ENCODE assay signal across 2 cellular contexts in the genomic region with DNA sequence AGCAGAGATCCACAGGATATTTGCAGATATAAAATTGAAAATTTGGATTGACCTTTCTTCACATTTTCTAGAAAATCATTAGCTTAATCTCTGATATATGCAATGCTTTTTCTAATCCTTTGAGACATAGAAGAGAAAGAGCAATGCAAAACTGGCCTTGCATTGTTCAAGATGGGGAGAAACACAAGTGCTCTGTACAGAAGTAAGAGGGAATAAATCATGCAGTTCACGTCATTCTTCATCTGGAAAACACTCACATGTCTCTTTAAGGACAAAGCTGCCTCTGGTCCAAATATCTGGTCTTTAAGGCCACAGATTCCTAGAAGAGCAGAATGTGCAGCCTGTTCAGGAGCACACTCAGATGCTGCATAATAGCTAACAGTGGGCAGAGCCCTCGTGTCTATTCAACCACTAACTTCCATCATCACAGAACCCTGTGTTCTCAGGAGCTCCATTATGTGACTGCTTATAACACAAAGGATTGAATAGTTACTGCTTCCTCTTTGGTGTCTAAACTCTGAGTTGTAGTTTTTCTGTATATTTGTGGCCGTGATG.
TF ChIP-seq lines count a peak whose summit lies in the region.

No MANE protein-coding gene starts in this region.

TF ChIP-seq in GM23338, 12 proteins besides CTCF, POLR2A, EP300 and RAD21 (continued from another document):
- TF ChIP-seq, protein P1, sequence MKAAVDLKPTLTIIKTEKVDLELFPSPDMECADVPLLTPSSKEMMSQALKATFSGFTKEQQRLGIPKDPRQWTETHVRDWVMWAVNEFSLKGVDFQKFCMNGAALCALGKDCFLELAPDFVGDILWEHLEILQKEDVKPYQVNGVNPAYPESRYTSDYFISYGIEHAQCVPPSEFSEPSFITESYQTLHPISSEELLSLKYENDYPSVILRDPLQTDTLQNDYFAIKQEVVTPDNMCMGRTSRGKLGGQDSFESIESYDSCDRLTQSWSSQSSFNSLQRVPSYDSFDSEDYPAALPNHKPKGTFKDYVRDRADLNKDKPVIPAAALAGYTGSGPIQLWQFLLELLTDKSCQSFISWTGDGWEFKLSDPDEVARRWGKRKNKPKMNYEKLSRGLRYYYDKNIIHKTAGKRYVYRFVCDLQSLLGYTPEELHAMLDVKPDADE (IDR thresholded peaks at IDR 0.05), result no peak
- TF ChIP-seq ZNF114 (CRISPR knock-in tag; IDR thresholded peaks at IDR 0.05), result no peak
- no peak for TF ChIP-seq JUNB (IDR thresholded peaks at IDR 0.05; ENCODE audit: unreplicated experiment)
- no peak for TF ChIP-seq EZH2 (IDR thresholded peaks at IDR 0.05; ENCODE audit: low read depth, unreplicated experiment)
- no peak for TF ChIP-seq EZH2phosphoT487 (IDR thresholded peaks at IDR 0.05; ENCODE audit: unreplicated experiment)
- TF ChIP-seq, protein P2, sequence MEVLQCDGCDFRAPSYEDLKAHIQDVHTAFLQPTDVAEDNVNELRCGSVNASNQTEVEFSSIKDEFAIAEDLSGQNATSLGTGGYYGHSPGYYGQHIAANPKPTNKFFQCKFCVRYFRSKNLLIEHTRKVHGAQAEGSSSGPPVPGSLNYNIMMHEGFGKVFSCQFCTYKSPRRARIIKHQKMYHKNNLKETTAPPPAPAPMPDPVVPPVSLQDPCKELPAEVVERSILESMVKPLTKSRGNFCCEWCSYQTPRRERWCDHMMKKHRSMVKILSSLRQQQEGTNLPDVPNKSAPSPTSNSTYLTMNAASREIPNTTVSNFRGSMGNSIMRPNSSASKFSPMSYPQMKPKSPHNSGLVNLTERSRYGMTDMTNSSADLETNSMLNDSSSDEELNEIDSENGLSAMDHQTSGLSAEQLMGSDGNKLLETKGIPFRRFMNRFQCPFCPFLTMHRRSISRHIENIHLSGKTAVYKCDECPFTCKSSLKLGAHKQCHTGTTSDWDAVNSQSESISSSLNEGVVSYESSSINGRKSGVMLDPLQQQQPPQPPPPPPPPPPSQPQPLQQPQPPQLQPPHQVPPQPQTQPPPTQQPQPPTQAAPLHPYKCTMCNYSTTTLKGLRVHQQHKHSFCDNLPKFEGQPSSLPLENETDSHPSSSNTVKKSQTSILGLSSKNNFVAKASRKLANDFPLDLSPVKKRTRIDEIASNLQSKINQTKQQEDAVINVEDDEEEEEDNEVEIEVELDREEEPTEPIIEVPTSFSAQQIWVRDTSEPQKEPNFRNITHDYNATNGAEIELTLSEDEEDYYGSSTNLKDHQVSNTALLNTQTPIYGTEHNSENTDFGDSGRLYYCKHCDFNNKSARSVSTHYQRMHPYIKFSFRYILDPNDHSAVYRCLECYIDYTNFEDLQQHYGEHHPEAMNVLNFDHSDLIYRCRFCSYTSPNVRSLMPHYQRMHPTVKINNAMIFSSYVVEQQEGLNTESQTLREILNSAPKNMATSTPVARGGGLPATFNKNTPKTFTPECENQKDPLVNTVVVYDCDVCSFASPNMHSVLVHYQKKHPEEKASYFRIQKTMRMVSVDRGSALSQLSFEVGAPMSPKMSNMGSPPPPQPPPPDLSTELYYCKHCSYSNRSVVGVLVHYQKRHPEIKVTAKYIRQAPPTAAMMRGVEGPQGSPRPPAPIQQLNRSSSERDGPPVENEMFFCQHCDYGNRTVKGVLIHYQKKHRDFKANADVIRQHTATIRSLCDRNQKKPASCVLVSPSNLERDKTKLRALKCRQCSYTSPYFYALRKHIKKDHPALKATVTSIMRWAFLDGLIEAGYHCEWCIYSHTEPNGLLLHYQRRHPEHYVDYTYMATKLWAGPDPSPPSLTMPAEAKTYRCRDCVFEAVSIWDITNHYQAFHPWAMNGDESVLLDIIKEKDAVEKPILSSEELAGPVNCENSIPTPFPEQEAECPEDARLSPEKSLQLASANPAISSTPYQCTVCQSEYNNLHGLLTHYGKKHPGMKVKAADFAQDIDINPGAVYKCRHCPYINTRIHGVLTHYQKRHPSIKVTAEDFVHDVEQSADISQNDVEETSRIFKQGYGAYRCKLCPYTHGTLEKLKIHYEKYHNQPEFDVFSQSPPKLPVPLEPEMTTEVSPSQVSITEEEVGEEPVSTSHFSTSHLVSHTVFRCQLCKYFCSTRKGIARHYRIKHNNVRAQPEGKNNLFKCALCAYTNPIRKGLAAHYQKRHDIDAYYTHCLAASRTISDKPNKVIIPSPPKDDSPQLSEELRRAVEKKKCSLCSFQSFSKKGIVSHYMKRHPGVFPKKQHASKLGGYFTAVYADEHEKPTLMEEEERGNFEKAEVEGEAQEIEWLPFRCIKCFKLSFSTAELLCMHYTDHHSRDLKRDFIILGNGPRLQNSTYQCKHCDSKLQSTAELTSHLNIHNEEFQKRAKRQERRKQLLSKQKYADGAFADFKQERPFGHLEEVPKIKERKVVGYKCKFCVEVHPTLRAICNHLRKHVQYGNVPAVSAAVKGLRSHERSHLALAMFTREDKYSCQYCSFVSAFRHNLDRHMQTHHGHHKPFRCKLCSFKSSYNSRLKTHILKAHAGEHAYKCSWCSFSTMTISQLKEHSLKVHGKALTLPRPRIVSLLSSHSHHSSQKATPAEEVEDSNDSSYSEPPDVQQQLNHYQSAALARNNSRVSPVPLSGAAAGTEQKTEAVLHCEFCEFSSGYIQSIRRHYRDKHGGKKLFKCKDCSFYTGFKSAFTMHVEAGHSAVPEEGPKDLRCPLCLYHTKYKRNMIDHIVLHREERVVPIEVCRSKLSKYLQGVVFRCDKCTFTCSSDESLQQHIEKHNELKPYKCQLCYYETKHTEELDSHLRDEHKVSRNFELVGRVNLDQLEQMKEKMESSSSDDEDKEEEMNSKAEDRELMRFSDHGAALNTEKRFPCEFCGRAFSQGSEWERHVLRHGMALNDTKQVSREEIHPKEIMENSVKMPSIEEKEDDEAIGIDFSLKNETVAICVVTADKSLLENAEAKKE (CRISPR knock-in tag; IDR thresholded peaks at IDR 0.05), result no peak
- TF ChIP-seq POLR2AphosphoS5 (IDR thresholded peaks at IDR 0.05; ENCODE audit: low read depth), result no peak
- TF ChIP-seq, protein P3, sequence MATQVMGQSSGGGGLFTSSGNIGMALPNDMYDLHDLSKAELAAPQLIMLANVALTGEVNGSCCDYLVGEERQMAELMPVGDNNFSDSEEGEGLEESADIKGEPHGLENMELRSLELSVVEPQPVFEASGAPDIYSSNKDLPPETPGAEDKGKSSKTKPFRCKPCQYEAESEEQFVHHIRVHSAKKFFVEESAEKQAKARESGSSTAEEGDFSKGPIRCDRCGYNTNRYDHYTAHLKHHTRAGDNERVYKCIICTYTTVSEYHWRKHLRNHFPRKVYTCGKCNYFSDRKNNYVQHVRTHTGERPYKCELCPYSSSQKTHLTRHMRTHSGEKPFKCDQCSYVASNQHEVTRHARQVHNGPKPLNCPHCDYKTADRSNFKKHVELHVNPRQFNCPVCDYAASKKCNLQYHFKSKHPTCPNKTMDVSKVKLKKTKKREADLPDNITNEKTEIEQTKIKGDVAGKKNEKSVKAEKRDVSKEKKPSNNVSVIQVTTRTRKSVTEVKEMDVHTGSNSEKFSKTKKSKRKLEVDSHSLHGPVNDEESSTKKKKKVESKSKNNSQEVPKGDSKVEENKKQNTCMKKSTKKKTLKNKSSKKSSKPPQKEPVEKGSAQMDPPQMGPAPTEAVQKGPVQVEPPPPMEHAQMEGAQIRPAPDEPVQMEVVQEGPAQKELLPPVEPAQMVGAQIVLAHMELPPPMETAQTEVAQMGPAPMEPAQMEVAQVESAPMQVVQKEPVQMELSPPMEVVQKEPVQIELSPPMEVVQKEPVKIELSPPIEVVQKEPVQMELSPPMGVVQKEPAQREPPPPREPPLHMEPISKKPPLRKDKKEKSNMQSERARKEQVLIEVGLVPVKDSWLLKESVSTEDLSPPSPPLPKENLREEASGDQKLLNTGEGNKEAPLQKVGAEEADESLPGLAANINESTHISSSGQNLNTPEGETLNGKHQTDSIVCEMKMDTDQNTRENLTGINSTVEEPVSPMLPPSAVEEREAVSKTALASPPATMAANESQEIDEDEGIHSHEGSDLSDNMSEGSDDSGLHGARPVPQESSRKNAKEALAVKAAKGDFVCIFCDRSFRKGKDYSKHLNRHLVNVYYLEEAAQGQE (IDR thresholded peaks at IDR 0.05; ENCODE audit: unreplicated experiment), result no peak
- no peak for TF ChIP-seq CREB1 (CRISPR knock-in tag; IDR thresholded peaks at IDR 0.05; ENCODE audit: low read depth)
TF ChIP-seq in GM23338: peak in this region for 0.

TF ChIP-seq in SK-N-SH, 30 proteins besides CTCF, POLR2A, EP300 and RAD21 (continued from another document):
- TF ChIP-seq, protein P3 (IDR thresholded peaks at IDR 0.05; ENCODE audit: low read depth, low read length), result no peak
- TF ChIP-seq GATA2 (CRISPR knock-in tag; IDR thresholded peaks at IDR 0.05) (no peak), MXI1 (IDR thresholded peaks at IDR 0.05; ENCODE audit: low read depth, low read length) (no peak), CHD2 (IDR thresholded peaks at IDR 0.05; ENCODE audit: low read length, partially characterized antibody) (no peak), GABPA (IDR thresholded peaks at IDR 0.05; ENCODE audit: low read depth) (no peak), NRF1 (IDR thresholded peaks at IDR 0.05; ENCODE audit: low read depth, low read length) (no peak)
- TF ChIP-seq, protein P4, sequence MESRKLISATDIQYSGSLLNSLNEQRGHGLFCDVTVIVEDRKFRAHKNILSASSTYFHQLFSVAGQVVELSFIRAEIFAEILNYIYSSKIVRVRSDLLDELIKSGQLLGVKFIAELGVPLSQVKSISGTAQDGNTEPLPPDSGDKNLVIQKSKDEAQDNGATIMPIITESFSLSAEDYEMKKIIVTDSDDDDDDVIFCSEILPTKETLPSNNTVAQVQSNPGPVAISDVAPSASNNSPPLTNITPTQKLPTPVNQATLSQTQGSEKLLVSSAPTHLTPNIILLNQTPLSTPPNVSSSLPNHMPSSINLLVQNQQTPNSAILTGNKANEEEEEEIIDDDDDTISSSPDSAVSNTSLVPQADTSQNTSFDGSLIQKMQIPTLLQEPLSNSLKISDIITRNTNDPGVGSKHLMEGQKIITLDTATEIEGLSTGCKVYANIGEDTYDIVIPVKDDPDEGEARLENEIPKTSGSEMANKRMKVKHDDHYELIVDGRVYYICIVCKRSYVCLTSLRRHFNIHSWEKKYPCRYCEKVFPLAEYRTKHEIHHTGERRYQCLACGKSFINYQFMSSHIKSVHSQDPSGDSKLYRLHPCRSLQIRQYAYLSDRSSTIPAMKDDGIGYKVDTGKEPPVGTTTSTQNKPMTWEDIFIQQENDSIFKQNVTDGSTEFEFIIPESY (IDR thresholded peaks at IDR 0.05; ENCODE audit: borderline replicate concordance, low read depth), result no peak
